Comparison of ENCODE assay signal across 17 cellular contexts in the genomic region with DNA sequence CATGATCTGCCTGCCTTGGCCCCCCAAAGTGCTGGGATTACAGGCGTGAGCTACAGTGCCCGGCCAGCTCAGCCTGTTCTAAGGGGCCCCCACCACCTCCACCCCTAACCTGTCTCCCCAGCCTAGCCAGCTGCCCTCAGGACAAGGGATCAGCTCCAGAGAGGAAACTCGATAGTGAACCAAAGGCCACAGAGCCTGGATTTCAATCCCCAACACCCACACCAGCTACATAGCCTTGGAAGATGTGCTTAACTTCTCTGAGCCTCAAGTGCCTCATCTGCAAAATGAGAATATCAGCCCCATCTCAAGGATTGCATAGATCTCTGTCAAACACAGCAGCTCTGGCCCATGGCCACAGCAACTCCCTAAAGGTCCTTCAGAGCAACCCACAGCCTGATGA. TPM values are rescaled to one million over a fixed set of nuclear protein-coding genes. Genes with fewer than 3 reads are reported as not detected.
A peak's percentile ranks its signal among the peaks of the same experiment; 100 is the strongest.
DNase-seq lines count a peak whose midpoint lies in the region; ATAC-seq, FAIRE-seq and TF ChIP-seq lines count a peak whose summit lies in the region.
"Had no signal": no experiment of that assay in that cellular context is flagged by ENCODE, and none has a peak within 500 bp of the region (broad histone marks: within the 10 kb centered on the region; RNA-seq: fewer than 3 reads in every experiment).

No MANE protein-coding gene starts in this region.

- no peak overlapping the region for H3K4me3 Mint-ChIP-seq in activated CD4-positive, alpha-beta T cell treated with anti-CD3 and anti-CD28 coated beads for 36 hours
- no peak overlapping the region for H3K4me3 Mint-ChIP-seq in activated CD4-positive, alpha-beta memory T cell treated with anti-CD3 and anti-CD28 coated beads for 36 hours
- H3K4me3 Mint-ChIP-seq in stimulated activated memory B cell treated with anti-CD40 and anti-IgM and Interleukin-4, amounts not matched to agents 10 μg/mL and 1 μg/mL and 100 μg/mL, for 72 hours = no peak overlapping the region

- H3K27me3 Mint-ChIP-seq in activated CD4-positive, alpha-beta T cell treated with anti-CD3 and anti-CD28 coated beads for 36 hours = no peaks in the 10 kb centered on the region
- H3K27me3 Mint-ChIP-seq in activated CD4-positive, alpha-beta memory T cell treated with anti-CD3 and anti-CD28 coated beads for 36 hours = no peaks in the 10 kb centered on the region
- no peaks in the 10 kb centered on the region for H3K27me3 Mint-ChIP-seq in stimulated activated memory B cell treated with anti-CD40 and anti-IgM and Interleukin-4, amounts not matched to agents 10 μg/mL and 1 μg/mL and 100 μg/mL, for 72 hours

- peaks cover 9% of the 10 kb centered on the region for H3K36me3 Mint-ChIP-seq in activated CD4-positive, alpha-beta T cell treated with anti-CD3 and anti-CD28 coated beads for 36 hours (ENCODE audit: low read depth)
- H3K36me3 Mint-ChIP-seq in activated CD4-positive, alpha-beta memory T cell treated with anti-CD3 and anti-CD28 coated beads for 36 hours = peaks cover 8% of the 10 kb centered on the region
- H3K36me3 Mint-ChIP-seq in stimulated activated memory B cell treated with anti-CD40 and anti-IgM and Interleukin-4, amounts not matched to agents 10 μg/mL and 1 μg/mL and 100 μg/mL, for 72 hours = peaks cover 33% of the 10 kb centered on the region

- no peak for FAIRE-seq in H54 (lab: Jason Lieb, UNC)
- FAIRE-seq: islet of Langerhans had no signal

- CTCF ChIA-PET in activated CD4-positive, alpha-beta T cell treated with anti-CD3 and anti-CD28 coated beads for 36 hours (lab: Charles Lee) = no interaction called here
- CTCF ChIA-PET in activated CD4-positive, alpha-beta memory T cell treated with anti-CD3 and anti-CD28 coated beads for 36 hours (lab: Charles Lee) = interaction anchor here (1.0 kb wide), 1 partner anchor 10 kb away, joined by 4 read pairs; no protein-coding TSS in a partner anchor

- H3K4me1 Mint-ChIP-seq in activated CD4-positive, alpha-beta T cell treated with anti-CD3 and anti-CD28 coated beads for 36 hours = peaks cover 38% of the 10 kb centered on the region
- peaks cover 37% of the 10 kb centered on the region for H3K4me1 Mint-ChIP-seq in activated CD4-positive, alpha-beta memory T cell treated with anti-CD3 and anti-CD28 coated beads for 36 hours (ENCODE audit: low read depth)
- H3K4me1 Mint-ChIP-seq in stimulated activated memory B cell treated with anti-CD40 and anti-IgM and Interleukin-4, amounts not matched to agents 10 μg/mL and 1 μg/mL and 100 μg/mL, for 72 hours = peaks cover 64% of the 10 kb centered on the region

- intact Hi-C loops in activated CD4-positive, alpha-beta T cell treated with anti-CD3 and anti-CD28 coated beads for 36 hours (cut with DNase I, micrococcal nuclease) = no loop called here
- intact Hi-C loops in activated CD4-positive, alpha-beta memory T cell treated with anti-CD3 and anti-CD28 coated beads for 36 hours (cut with micrococcal nuclease) = no loop called here

- no peaks in the 10 kb centered on the region for H3K9me3 Mint-ChIP-seq in activated CD4-positive, alpha-beta T cell treated with anti-CD3 and anti-CD28 coated beads for 36 hours (ENCODE audit: low read depth)
- no peaks in the 10 kb centered on the region for H3K9me3 Mint-ChIP-seq in activated CD4-positive, alpha-beta memory T cell treated with anti-CD3 and anti-CD28 coated beads for 36 hours
- no peaks in the 10 kb centered on the region for H3K9me3 Mint-ChIP-seq in stimulated activated memory B cell treated with anti-CD40 and anti-IgM and Interleukin-4, amounts not matched to agents 10 μg/mL and 1 μg/mL and 100 μg/mL, for 72 hours

- no peak for DNase-seq in activated CD4-positive, alpha-beta T cell treated with anti-CD3 and anti-CD28 coated beads for 36 hours
- DNase-seq in activated CD4-positive, alpha-beta T cell treated with anti-CD3 and anti-CD28 coated beads, Interleukin-2, amount 50 U/mL, for 48 hours = no peak
- no peak for DNase-seq in activated CD4-positive, alpha-beta memory T cell treated with anti-CD3 and anti-CD28 coated beads for 36 hours
- DNase-seq in left lobe of liver (ENCODE audit: low spot score) (no peak), AG08395 (ENCODE audit: low spot score) (no peak), NCI-H187 (lab: John Stamatoyannopoulos, UW) (no peak), H54 (ENCODE audit: insufficient read length, low spot score) (no peak)
- DNase-seq: activated gamma-delta T cell; heart right ventricle; mesenchymal stem cell; MM.1S; NCI-H1930; stimulated activated CD4-positive, alpha-beta T cell treated with anti-CD3 and anti-CD28 coated beads, Interleukin-2, amount 100 ng/mL, for 48 hours; T-helper 9 cell; upper lobe of left lung had no signal

- POLR2A ChIA-PET in activated CD4-positive, alpha-beta T cell treated with anti-CD3 and anti-CD28 coated beads for 36 hours (lab: Charles Lee) = no interaction called here
- POLR2A ChIA-PET in activated CD4-positive, alpha-beta memory T cell treated with anti-CD3 and anti-CD28 coated beads for 36 hours (lab: Charles Lee) = no interaction called here

- no peak for ATAC-seq in activated CD4-positive, alpha-beta T cell treated with anti-CD3 and anti-CD28 coated beads for 36 hours
- peak; percentile 18 for ATAC-seq in left lobe of liver
- ATAC-seq in stimulated activated memory B cell treated with anti-CD40 and anti-IgM and Interleukin-4, amounts not matched to agents 10 μg/mL and 1 μg/mL and 100 μg/mL, for 72 hours = no peak

- TF ChIP-seq POLR2A in H54 (IDR thresholded peaks at IDR 0.05; ENCODE audit: low read depth, low read length) = no peak

- H3K27ac Mint-ChIP-seq in activated CD4-positive, alpha-beta T cell treated with anti-CD3 and anti-CD28 coated beads for 36 hours = peak overlapping the region; percentile 25
- H3K27ac Mint-ChIP-seq in activated CD4-positive, alpha-beta memory T cell treated with anti-CD3 and anti-CD28 coated beads for 36 hours = peak overlapping the region; percentile 49
- peak overlapping the region; percentile 89 for H3K27ac Mint-ChIP-seq in stimulated activated memory B cell treated with anti-CD40 and anti-IgM and Interleukin-4, amounts not matched to agents 10 μg/mL and 1 μg/mL and 100 μg/mL, for 72 hours

RNA-seq across cellular contexts. Expression of gene BIN1, which starts 32.0 kb away (rescaled TPM):
- total RNA-seq in activated CD4-positive, alpha-beta T cell treated with anti-CD3 and anti-CD28 coated beads for 36 hours = 10 to 100 TPM; 65.2 to 71.0 TPM
- 10 to 100 TPM; 55.4 to 58.2 TPM for total RNA-seq in activated CD4-positive, alpha-beta memory T cell treated with anti-CD3 and anti-CD28 coated beads for 36 hours
- total RNA-seq in left lobe of liver = 28.6 TPM

Comparison
In these comparisons a context has a peak if more than half of its experiments do, and no peak if none do; other contexts are left out.
1. H3K27ac Mint-ChIP-seq: peak in every context shown above with its lines; median percentile 89 in stimulated activated memory B cell treated with anti-CD40 and anti-IgM and Interleukin-4, amounts not matched to agents 10 μg/mL and 1 μg/mL and 100 μg/mL, for 72 hours; 49 in activated CD4-positive, alpha-beta memory T cell treated with anti-CD3 and anti-CD28 coated beads for 36 hours; 25 in activated CD4-positive, alpha-beta T cell treated with anti-CD3 and anti-CD28 coated beads for 36 hours.